Comparison of ENCODE assay signal across 10 cellular contexts in genomic region chr16:6558133-6558532, GRCh38.
"Had no signal": no experiment of that assay in that cellular context is flagged by ENCODE, and none has a peak within 500 bp of the region (broad histone marks: within the 10 kb centered on the region; RNA-seq: fewer than 3 reads in every experiment).

No MANE protein-coding gene starts in this region.

- H3K36me3 ChIP-seq: adrenal gland, upper lobe of right lung had no signal

- H3K9me3 ChIP-seq: adrenal gland, upper lobe of right lung had no signal

- H3K36me3 Mint-ChIP-seq: natural killer cell treated with Interleukin-12 subunit alpha and Interleukin-12 subunit beta and Interleukin-15 and Interleukin-18, amount 100 ng/mL, for 72 hours had no signal

- H3K4me3 Mint-ChIP-seq: natural killer cell treated with Interleukin-12 subunit alpha and Interleukin-12 subunit beta and Interleukin-15 and Interleukin-18, amount 100 ng/mL, for 72 hours; stimulated activated naive CD8-positive, alpha-beta T cell treated with anti-CD3 and anti-CD28 coated beads, Interleukin-15, Interleukin-2, amounts not matched to agents 100 ng/mL and 50 ng/mL, for 24 hours; T-helper 1 cell treated with Interleukin-12 subunit alpha and Interleukin-12 subunit beta and Interleukin-4 antibody, amounts not matched to agents 30 μg/mL and 1 μg/mL, for 36 hours had no signal

- H3K4me3 ChIP-seq: adrenal gland, upper lobe of right lung had no signal

- ATAC-seq: natural killer cell treated with Interleukin-12 subunit alpha and Interleukin-12 subunit beta and Interleukin-15 and Interleukin-18, amount 100 ng/mL, for 72 hours; upper lobe of right lung had no signal

- H3K27me3 ChIP-seq: adrenal gland, upper lobe of right lung had no signal

- H3K9me3 Mint-ChIP-seq: natural killer cell treated with Interleukin-12 subunit alpha and Interleukin-12 subunit beta and Interleukin-15 and Interleukin-18, amount 100 ng/mL, for 72 hours had no signal

- H3K27me3 Mint-ChIP-seq: natural killer cell treated with Interleukin-12 subunit alpha and Interleukin-12 subunit beta and Interleukin-15 and Interleukin-18, amount 100 ng/mL, for 72 hours; stimulated activated naive CD8-positive, alpha-beta T cell treated with anti-CD3 and anti-CD28 coated beads, Interleukin-15, Interleukin-2, amounts not matched to agents 100 ng/mL and 50 ng/mL, for 24 hours had no signal

- H3K27ac Mint-ChIP-seq: natural killer cell treated with Interleukin-12 subunit alpha and Interleukin-12 subunit beta and Interleukin-15 and Interleukin-18, amount 100 ng/mL, for 72 hours; stimulated activated naive CD8-positive, alpha-beta T cell treated with anti-CD3 and anti-CD28 coated beads, Interleukin-15, Interleukin-2, amounts not matched to agents 100 ng/mL and 50 ng/mL, for 24 hours; T-helper 1 cell treated with Interleukin-12 subunit alpha and Interleukin-12 subunit beta and Interleukin-4 antibody, amounts not matched to agents 30 μg/mL and 1 μg/mL, for 36 hours had no signal

- H3K4me1 ChIP-seq: adrenal gland, upper lobe of right lung had no signal

- H3K27ac ChIP-seq: adrenal gland, upper lobe of right lung had no signal

- DNase-seq: activated CD4-positive, alpha-beta T cell treated with anti-CD3 and anti-CD28 coated beads for 48 hours; activated naive CD4-positive, alpha-beta T cell treated with anti-CD3 and anti-CD28 coated beads, Interleukin-2, amount 50 U/mL, for 16 hours; adrenal gland; cortex of kidney; hippocampal formation; stimulated activated CD4-positive, alpha-beta T cell treated with anti-CD3 and anti-CD28 coated beads, Interleukin-4, amount 100 ng/mL, for 1 hour; upper lobe of right lung had no signal
